ENCODE assay signal across 30 cellular contexts in the genomic region with DNA sequence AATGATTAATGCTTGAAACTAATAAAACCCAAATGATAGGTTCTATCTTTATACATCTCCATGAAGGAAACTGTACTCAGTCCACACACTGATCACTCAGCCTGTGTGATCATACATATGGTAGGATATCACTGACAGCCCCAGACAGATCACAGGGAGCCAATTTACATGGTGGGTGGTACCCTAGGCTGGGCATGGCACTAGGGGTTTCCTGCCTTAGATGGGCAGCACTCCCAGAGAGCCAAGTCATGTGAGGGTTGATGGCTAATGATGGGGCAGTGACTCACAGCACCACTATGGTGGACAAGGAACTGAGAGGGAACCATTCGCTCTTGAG.
"Had no signal": no experiment of that assay in that cellular context is flagged by ENCODE, and none has a peak within 500 bp of the region (broad histone marks: within the 10 kb centered on the region; RNA-seq: fewer than 3 reads in every experiment).

No MANE protein-coding gene starts in this region.

- H3K4me1 Mint-ChIP-seq: activated CD4-positive, alpha-beta memory T cell treated with anti-CD3 and anti-CD28 coated beads, Interleukin-2, amount 10 ng/mL, durations not matched to agents 7 days and 5 days; activated CD4-positive, alpha-beta T cell treated with anti-CD3 and anti-CD28 coated beads, Interleukin-2, amount 10 ng/mL, durations not matched to agents 24 days and 14 days; activated naive CD4-positive, alpha-beta T cell treated with anti-CD3 and anti-CD28 coated beads, Interleukin-2, amount 10 ng/mL, durations not matched to agents 7 days and 5 days; activated naive CD8-positive, alpha-beta T cell treated with anti-CD3 and anti-CD28 coated beads, Interleukin-2, amount 10 ng/mL, durations not matched to agents 7 days and 5 days; brain; stimulated activated naive B cell treated with anti-CD40 and anti-IgM and Interleukin-4, amounts not matched to agents 10 μg/mL and 1 μg/mL and 100 μg/mL, for 72 hours had no signal

- H3K27me3 ChIP-seq: ascending aorta, cardiac muscle cell, dorsolateral prefrontal cortex, heart right ventricle, neutrophil, ovary, right lobe of liver, testis, transverse colon had no signal

- H3K4me1 ChIP-seq: ascending aorta, left lung, right lobe of liver, testis, transverse colon had no signal

- DNase-seq: activated CD4-positive, alpha-beta memory T cell treated with anti-CD3 and anti-CD28 coated beads, Interleukin-2, amount 10 ng/mL, durations not matched to agents 7 days and 5 days; activated CD4-positive, alpha-beta T cell treated with anti-CD3 and anti-CD28 coated beads, Interleukin-2, amount 10 ng/mL, durations not matched to agents 24 days and 14 days; activated CD4-positive, CD25-positive, alpha-beta regulatory T cell treated with anti-CD3 and anti-CD28 coated beads, Interleukin-2, amount 50 U/mL, for 72 hours; activated CD8-positive, alpha-beta memory T cell treated with anti-CD3 and anti-CD28 coated beads, Interleukin-2, amount 50 U/mL, for 48 hours; activated gamma-delta T cell; activated naive CD4-positive, alpha-beta T cell treated with anti-CD3 and anti-CD28 coated beads, Interleukin-2, amount 10 ng/mL, durations not matched to agents 7 days and 5 days; activated naive CD8-positive, alpha-beta T cell treated with anti-CD3 and anti-CD28 coated beads, Interleukin-2, amount 10 ng/mL, durations not matched to agents 7 days and 5 days; activated T-cell treated with anti-CD3 and anti-CD28 coated beads, Interleukin-2, amount 50 U/mL, for 24 hours; dorsolateral prefrontal cortex; effector memory CD4-positive, alpha-beta T cell; erythroblast; heart right ventricle; kidney glomerular epithelial cell; left lung; mucosa of descending colon; ovary; right lobe of liver; stimulated activated CD4-positive, alpha-beta T cell treated with anti-CD3 and anti-CD28 coated beads, Interleukin-12 subunit alpha, Interleukin-12 subunit beta, amount 100 ng/mL, for 4 hours; stimulated activated CD4-positive, alpha-beta T cell treated with anti-CD3 and anti-CD28 coated beads, Interleukin-4, amount 100 ng/mL, for 1 hour; stimulated activated naive B cell treated with anti-CD40 and anti-IgM and Interleukin-4, amounts not matched to agents 10 μg/mL and 1 μg/mL and 100 μg/mL, for 72 hours; testis; transverse colon had no signal

- H3K36me3 Mint-ChIP-seq: activated naive CD4-positive, alpha-beta T cell treated with anti-CD3 and anti-CD28 coated beads, Interleukin-2, amount 10 ng/mL, durations not matched to agents 7 days and 5 days; activated naive CD8-positive, alpha-beta T cell treated with anti-CD3 and anti-CD28 coated beads, Interleukin-2, amount 10 ng/mL, durations not matched to agents 7 days and 5 days; brain; natural killer cell treated with Interleukin-12 subunit alpha and Interleukin-12 subunit beta and Interleukin-15 and Interleukin-18, amount 100 ng/mL, for 72 hours; stimulated activated naive B cell treated with anti-CD40 and anti-IgM and Interleukin-4, amounts not matched to agents 10 μg/mL and 1 μg/mL and 100 μg/mL, for 72 hours had no signal

- ATAC-seq: heart right ventricle; left lung; mucosa of descending colon; natural killer cell treated with Interleukin-12 subunit alpha and Interleukin-12 subunit beta and Interleukin-15 and Interleukin-18, amount 100 ng/mL, for 72 hours; right lobe of liver; stimulated activated naive B cell treated with anti-CD40 and anti-IgM and Interleukin-4, amounts not matched to agents 10 μg/mL and 1 μg/mL and 100 μg/mL, for 72 hours had no signal

- H3K27ac Mint-ChIP-seq: activated CD4-positive, alpha-beta memory T cell treated with anti-CD3 and anti-CD28 coated beads, Interleukin-2, amount 10 ng/mL, durations not matched to agents 7 days and 5 days; activated CD4-positive, alpha-beta T cell treated with anti-CD3 and anti-CD28 coated beads, Interleukin-2, amount 10 ng/mL, durations not matched to agents 24 days and 14 days; activated naive CD4-positive, alpha-beta T cell treated with anti-CD3 and anti-CD28 coated beads, Interleukin-2, amount 10 ng/mL, durations not matched to agents 7 days and 5 days; activated naive CD8-positive, alpha-beta T cell treated with anti-CD3 and anti-CD28 coated beads, Interleukin-2, amount 10 ng/mL, durations not matched to agents 7 days and 5 days; activated T-cell treated with anti-CD3 and anti-CD28 coated beads, Interleukin-2, amount 50 U/mL, for 24 hours; brain; natural killer cell treated with Interleukin-12 subunit alpha and Interleukin-12 subunit beta and Interleukin-15 and Interleukin-18, amount 100 ng/mL, for 72 hours; progenitor cell of endocrine pancreas; stimulated activated naive B cell treated with anti-CD40 and anti-IgM and Interleukin-4, amounts not matched to agents 10 μg/mL and 1 μg/mL and 100 μg/mL, for 72 hours had no signal

- H3K27ac ChIP-seq: ascending aorta, cardiac muscle cell, coronary artery, dorsolateral prefrontal cortex, heart right ventricle, left lung, neutrophil, ovary, right lobe of liver, skin epidermis, testis, transverse colon had no signal

- H3K27me3 Mint-ChIP-seq: activated CD4-positive, alpha-beta memory T cell treated with anti-CD3 and anti-CD28 coated beads, Interleukin-2, amount 10 ng/mL, durations not matched to agents 7 days and 5 days; activated CD4-positive, alpha-beta T cell treated with anti-CD3 and anti-CD28 coated beads, Interleukin-2, amount 10 ng/mL, durations not matched to agents 24 days and 14 days; activated naive CD4-positive, alpha-beta T cell treated with anti-CD3 and anti-CD28 coated beads, Interleukin-2, amount 10 ng/mL, durations not matched to agents 7 days and 5 days; activated naive CD8-positive, alpha-beta T cell treated with anti-CD3 and anti-CD28 coated beads, Interleukin-2, amount 10 ng/mL, durations not matched to agents 7 days and 5 days; activated T-cell treated with anti-CD3 and anti-CD28 coated beads, Interleukin-2, amount 50 U/mL, for 24 hours; natural killer cell treated with Interleukin-12 subunit alpha and Interleukin-12 subunit beta and Interleukin-15 and Interleukin-18, amount 100 ng/mL, for 72 hours; progenitor cell of endocrine pancreas; stimulated activated naive B cell treated with anti-CD40 and anti-IgM and Interleukin-4, amounts not matched to agents 10 μg/mL and 1 μg/mL and 100 μg/mL, for 72 hours had no signal

- H3K4me3 Mint-ChIP-seq: activated CD4-positive, alpha-beta memory T cell treated with anti-CD3 and anti-CD28 coated beads, Interleukin-2, amount 10 ng/mL, durations not matched to agents 7 days and 5 days; activated CD4-positive, alpha-beta T cell treated with anti-CD3 and anti-CD28 coated beads, Interleukin-2, amount 10 ng/mL, durations not matched to agents 24 days and 14 days; activated naive CD4-positive, alpha-beta T cell treated with anti-CD3 and anti-CD28 coated beads, Interleukin-2, amount 10 ng/mL, durations not matched to agents 7 days and 5 days; activated naive CD8-positive, alpha-beta T cell treated with anti-CD3 and anti-CD28 coated beads, Interleukin-2, amount 10 ng/mL, durations not matched to agents 7 days and 5 days; activated T-cell treated with anti-CD3 and anti-CD28 coated beads, Interleukin-2, amount 50 U/mL, for 24 hours; brain; natural killer cell treated with Interleukin-12 subunit alpha and Interleukin-12 subunit beta and Interleukin-15 and Interleukin-18, amount 100 ng/mL, for 72 hours; stimulated activated naive B cell treated with anti-CD40 and anti-IgM and Interleukin-4, amounts not matched to agents 10 μg/mL and 1 μg/mL and 100 μg/mL, for 72 hours had no signal

- H3K9me3 Mint-ChIP-seq: activated CD4-positive, alpha-beta memory T cell treated with anti-CD3 and anti-CD28 coated beads, Interleukin-2, amount 10 ng/mL, durations not matched to agents 7 days and 5 days; activated CD4-positive, alpha-beta T cell treated with anti-CD3 and anti-CD28 coated beads, Interleukin-2, amount 10 ng/mL, durations not matched to agents 24 days and 14 days; activated naive CD8-positive, alpha-beta T cell treated with anti-CD3 and anti-CD28 coated beads, Interleukin-2, amount 10 ng/mL, durations not matched to agents 7 days and 5 days; activated T-cell treated with anti-CD3 and anti-CD28 coated beads, Interleukin-2, amount 50 U/mL, for 24 hours; brain; stimulated activated naive B cell treated with anti-CD40 and anti-IgM and Interleukin-4, amounts not matched to agents 10 μg/mL and 1 μg/mL and 100 μg/mL, for 72 hours had no signal
